ENCODE assay signal across 8 cellular contexts in the genomic region with DNA sequence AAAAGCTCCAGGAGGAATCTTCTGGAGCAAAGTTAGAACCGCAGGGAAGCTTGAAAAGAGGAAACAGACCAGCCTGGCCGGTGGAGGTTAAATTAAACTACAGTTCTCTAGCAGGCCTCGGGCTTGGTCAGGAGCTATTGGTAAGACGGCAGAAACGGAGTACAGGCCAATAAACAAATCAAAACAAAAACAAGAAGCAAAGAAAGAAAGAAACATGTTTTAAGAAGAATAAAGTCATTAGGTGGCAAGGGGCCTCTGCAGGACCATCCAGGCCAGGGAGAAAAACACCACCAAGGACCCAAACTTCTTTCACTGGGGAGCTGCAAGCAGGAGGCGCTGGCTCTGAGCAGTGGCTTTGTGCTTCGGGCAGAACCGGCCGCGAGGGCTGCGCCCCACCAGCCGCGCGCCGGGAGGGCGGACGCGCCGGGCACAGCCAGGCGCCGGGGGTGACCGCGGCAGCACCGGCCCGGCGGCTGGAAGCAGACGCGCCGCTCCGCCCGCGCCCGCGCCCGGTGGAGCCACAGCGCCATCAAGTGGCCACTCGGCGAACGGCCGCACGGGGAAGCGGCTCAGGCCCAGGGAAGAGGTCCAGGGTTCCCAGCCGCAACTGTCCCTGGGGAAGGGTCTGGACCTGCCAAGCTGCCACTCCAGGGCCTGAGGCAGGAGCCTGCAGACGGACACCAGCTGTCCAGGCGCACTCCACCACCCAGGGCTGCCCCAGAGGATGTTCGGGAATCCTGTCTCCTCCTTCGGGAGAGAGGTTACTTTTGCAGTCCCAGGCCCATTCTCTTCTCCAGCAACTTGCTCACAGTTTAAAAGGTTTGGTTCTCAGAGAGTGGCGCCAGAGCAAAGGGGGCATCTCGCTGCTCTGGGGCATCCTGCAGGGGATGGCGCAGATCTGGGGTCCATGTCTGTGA.
A peak's percentile ranks its signal among the peaks of the same experiment; 100 is the strongest.
DNase-seq lines count a peak whose midpoint lies in the region; ATAC-seq and TF ChIP-seq lines count a peak whose summit lies in the region.

No MANE protein-coding gene starts in this region.

- peak; percentile 90 for TF ChIP-seq CTCF in IMR-90 (conservative IDR thresholded peaks at IDR 0.05; ENCODE audit: low read depth, low read length)
- TF ChIP-seq CTCF in RWPE2 (IDR thresholded peaks at IDR 0.05; ENCODE audit: poor library complexity, severe bottlenecking): peak; percentile 98
- TF ChIP-seq CTCF in omental fat pad (IDR thresholded peaks at IDR 0.05): peak in 2 of 3 donors; percentile 56 to 74

- in situ Hi-C loops in IMR-90 (cut with MboI; ENCODE audit: low sequenced_read_pairs): loop anchor here (5.0 to 25.0 kb wide), 8 partner anchors 403 to 1903 kb away; no protein-coding TSS in a partner anchor

- H2BK15ac ChIP-seq in IMR-90 (ENCODE audit: low read depth, low read length): peak overlapping the region; percentile 90; the same call in 2 of the 3 replicates

- 0 out of 2 replicates have a peak, but pooled peaks cover 4% of the 10 kb centered on the region for H4K20me1 ChIP-seq in IMR-90 (ENCODE audit: insufficient read depth, low read length)

- BruUV-seq in IMR-90 (replicated peaks; lab: Mats Ljungman, UMichigan): no TSS peak

- peak; percentile 95 for TF ChIP-seq RAD21 in IMR-90 (IDR thresholded peaks at IDR 0.05; ENCODE audit: low read length)

- peak overlapping the region; percentile 91 for H3K23ac ChIP-seq in IMR-90 (ENCODE audit: low read depth, low read length)

- peak overlapping the region; percentile 17 for H3K18ac ChIP-seq in IMR-90 (ENCODE audit: low read depth, low read length)

- peak overlapping the region; percentile 44; the same call in 1 of the 2 replicates for H4K5ac ChIP-seq in IMR-90 (ENCODE audit: low read depth, low read length)

- peak overlapping the region; percentile 93 for H3K4ac ChIP-seq in IMR-90 (ENCODE audit: low read depth, low read length)

- peak overlapping the region; percentile 44 for H2AK9ac ChIP-seq in IMR-90 (replicated peaks; ENCODE audit: low read depth, low read length, poor library complexity)

- H3K14ac ChIP-seq in IMR-90 (replicated peaks; ENCODE audit: low read depth, low read length): peak overlapping the region; percentile 86

- no peaks in the 10 kb centered on the region for H3K27me3 ChIP-seq in IMR-90 (ENCODE audit: control insufficient read depth, insufficient read depth, low read length)
- no peaks in the 10 kb centered on the region for H3K27me3 ChIP-seq in RWPE2 (ENCODE audit: insufficient read depth, poor library complexity, severe bottlenecking)

- peaks cover 37 to 58% of the 10 kb centered on the region in 2 experiments for H3K79me1 ChIP-seq in IMR-90 (ENCODE audit: low read depth in 1 of 2, low read length in 2 of 2)

- ATAC-seq in GM21576 (IDR thresholded peaks at IDR 0.05; ENCODE audit: unreplicated experiment): peak; percentile 69
- peak; percentile 98 for ATAC-seq in IMR-90 (ENCODE audit: low read depth)
- ATAC-seq in RWPE2 (ENCODE audit: low read depth): peak; percentile 86
- ATAC-seq in omental fat pad (ENCODE audit: low FRiP score): peak; percentile 86

- no peaks in the 10 kb centered on the region for H3K36me3 ChIP-seq in IMR-90 (ENCODE audit: control insufficient read depth, insufficient read depth, low read length)
- peaks cover 7% of the 10 kb centered on the region for H3K36me3 ChIP-seq in RWPE2 (ENCODE audit: low read depth)

- H3K56ac ChIP-seq in IMR-90 (ENCODE audit: extremely low read depth, insufficient read depth, low read length): peak overlapping the region; percentile 89

- peak overlapping the region; percentile 90 for H2AFZ ChIP-seq in IMR-90 (replicated peaks; ENCODE audit: low read length, poor library complexity)

- WGBS in IMR-90 (ENCODE audit: extremely low coverage in 2 of 2, insufficient read length in 1 of 2), 2 experiments: 4% methylated on average over 26 of the region's 50 CpGs; no CpG with 5 or more reads in 1 of the 2 experiments

- DNase-seq in EL: peak; percentile 78
- DNase-seq in IMR-90: peak; percentile 61
- DNase-seq in RWPE2 (ENCODE audit: low spot score): no peak
- DNase-seq in activated naive CD4-positive, alpha-beta T cell treated with Interleukin-2 at 50 U/mL for 16 hours: peak; percentile 63
- peak; percentile 75 for DNase-seq in germinal center (ENCODE audit: low spot score)
- DNase-seq in omental fat pad (ENCODE audit: low spot score): peak; percentile 54
- DNase-seq in ureter (ENCODE audit: low spot score): peak; percentile 79

- CTCF ChIA-PET in IMR-90 (lab: Yijun Ruan, JAX): interaction anchor here (0.5 to 1.9 kb wide), 11 partner anchors 107 to 1730 kb away, joined by 3 to 9 read pairs (median 3); a partner anchor contains a TSS

- H3K9me1 ChIP-seq in IMR-90 (ENCODE audit: insufficient read depth, low read length): no peaks in the 10 kb centered on the region

- H2BK120ac ChIP-seq in IMR-90 (ENCODE audit: low read depth, low read length): peak overlapping the region; percentile 92

- POLR2A ChIA-PET in IMR-90 (lab: Charles Lee; ENCODE audit: unreplicated experiment): interaction anchor here (0.5 to 1.2 kb wide), 2 partner anchors 147 to 419 kb away, joined by 4 to 5 read pairs; a partner anchor contains a TSS

- H3K9ac ChIP-seq in IMR-90 (ENCODE audit: low read depth, low read length): peak overlapping the region; percentile 80

- intact Hi-C loops in IMR-90 (cut with micrococcal nuclease): loop anchor here (1.0 to 5.0 kb wide), 9 partner anchors 201 to 1904 kb away; a partner anchor contains a TSS

- dilution Hi-C loops in IMR-90 (cut with HindIII; ENCODE audit: low sequenced_read_pairs, unreplicated experiment): no loop called here

- H2BK5ac ChIP-seq in IMR-90 (ENCODE audit: low read depth, low read length, poor library complexity, severe bottlenecking): peak overlapping the region; percentile 22

- TF ChIP-seq POLR2A in IMR-90 (IDR thresholded peaks at IDR 0.05; ENCODE audit: low read depth, low read length): no peak; the same call in 1 of the 2 replicates

- H3K4me1 ChIP-seq in IMR-90 (ENCODE audit: control insufficient read depth, insufficient read depth, low read length): peaks cover 3% of the 10 kb centered on the region; the same call in 1 of the 2 replicates
- H3K4me1 ChIP-seq in RWPE2 (ENCODE audit: insufficient read depth, poor library complexity, severe bottlenecking): peaks cover 3% of the 10 kb centered on the region

- peak overlapping the region; percentile 73 for H3K4me2 ChIP-seq in IMR-90 (ENCODE audit: low read depth, low read length)

- peak overlapping the region; percentile 83 for H4K91ac ChIP-seq in IMR-90 (ENCODE audit: insufficient read depth, low read depth, low read length)

- H2BK20ac ChIP-seq in IMR-90 (ENCODE audit: low read depth, low read length): peak overlapping the region; percentile 87

- H3K4me3 ChIP-seq in IMR-90 (ENCODE audit: insufficient read depth, low read depth, low read length) (peak overlapping the region; percentile 10; the same call in 1 of the 2 replicates), RWPE2 (ENCODE audit: severe bottlenecking) (no peak overlapping the region)

- peak overlapping the region; percentile 62 to 82 for H4K8ac ChIP-seq in IMR-90 (ENCODE audit: low read depth in 2 of 2, low read length in 2 of 2)

- peak overlapping the region; percentile 59; the same call in 1 of the 2 replicates for H2AK5ac ChIP-seq in IMR-90 (ENCODE audit: low read depth, low read length)

- H3K27ac ChIP-seq in IMR-90 (ENCODE audit: insufficient read depth, low read length): peak overlapping the region; percentile 87
- peak overlapping the region; percentile 40 for H3K27ac ChIP-seq in RWPE2 (ENCODE audit: poor library complexity, severe bottlenecking)

- H3K9me3 ChIP-seq in IMR-90 (ENCODE audit: control insufficient read depth, insufficient read depth, low read length) (no peaks in the 10 kb centered on the region), RWPE2 (ENCODE audit: severe bottlenecking) (no peaks in the 10 kb centered on the region)

TF ChIP-seq in IMR-90, 13 proteins besides CTCF, POLR2A, EP300 and RAD21:
- TF ChIP-seq CEBPB (IDR thresholded peaks at IDR 0.05; ENCODE audit: low read depth, low read length): no peak
- no peak for TF ChIP-seq RCOR1 (IDR thresholded peaks at IDR 0.05; ENCODE audit: insufficient replicate concordance, low read length)
- TF ChIP-seq BHLHE40 (IDR thresholded peaks at IDR 0.05; ENCODE audit: low read depth, low read length): no peak
- TF ChIP-seq, protein P1, sequence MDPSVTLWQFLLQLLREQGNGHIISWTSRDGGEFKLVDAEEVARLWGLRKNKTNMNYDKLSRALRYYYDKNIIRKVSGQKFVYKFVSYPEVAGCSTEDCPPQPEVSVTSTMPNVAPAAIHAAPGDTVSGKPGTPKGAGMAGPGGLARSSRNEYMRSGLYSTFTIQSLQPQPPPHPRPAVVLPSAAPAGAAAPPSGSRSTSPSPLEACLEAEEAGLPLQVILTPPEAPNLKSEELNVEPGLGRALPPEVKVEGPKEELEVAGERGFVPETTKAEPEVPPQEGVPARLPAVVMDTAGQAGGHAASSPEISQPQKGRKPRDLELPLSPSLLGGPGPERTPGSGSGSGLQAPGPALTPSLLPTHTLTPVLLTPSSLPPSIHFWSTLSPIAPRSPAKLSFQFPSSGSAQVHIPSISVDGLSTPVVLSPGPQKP (IDR thresholded peaks at IDR 0.05; ENCODE audit: borderline replicate concordance, low read depth, low read length): no peak
- no peak for TF ChIP-seq FOS (IDR thresholded peaks at IDR 0.05; ENCODE audit: low read depth, low read length)
- TF ChIP-seq RFX5 (IDR thresholded peaks at IDR 0.05; ENCODE audit: low read depth, low read length): no peak
- no peak for TF ChIP-seq MAFK (IDR thresholded peaks at IDR 0.05; ENCODE audit: low read depth, low read length)
- TF ChIP-seq, protein P2, sequence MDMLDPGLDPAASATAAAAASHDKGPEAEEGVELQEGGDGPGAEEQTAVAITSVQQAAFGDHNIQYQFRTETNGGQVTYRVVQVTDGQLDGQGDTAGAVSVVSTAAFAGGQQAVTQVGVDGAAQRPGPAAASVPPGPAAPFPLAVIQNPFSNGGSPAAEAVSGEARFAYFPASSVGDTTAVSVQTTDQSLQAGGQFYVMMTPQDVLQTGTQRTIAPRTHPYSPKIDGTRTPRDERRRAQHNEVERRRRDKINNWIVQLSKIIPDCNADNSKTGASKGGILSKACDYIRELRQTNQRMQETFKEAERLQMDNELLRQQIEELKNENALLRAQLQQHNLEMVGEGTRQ (IDR thresholded peaks at IDR 0.05; ENCODE audit: low read depth, low read length): no peak
- peak; percentile 90 for TF ChIP-seq SMC3 (IDR thresholded peaks at IDR 0.05; ENCODE audit: low read depth, low read length)
- TF ChIP-seq MAZ (IDR thresholded peaks at IDR 0.05; ENCODE audit: borderline replicate concordance, low read depth, low read length): peak; percentile 51
